20 cellular contexts compared by ENCODE assay signal in genomic region chr15:90933310-90933709, GRCh38. TPM values are rescaled to one million over a fixed set of nuclear protein-coding genes. Genes with fewer than 3 reads are reported as not detected.
DNase-seq lines count a peak whose midpoint lies in the region; ATAC-seq, FAIRE-seq and TF ChIP-seq lines count a peak whose summit lies in the region.
"Had no signal": no experiment of that assay in that cellular context is flagged by ENCODE, and none has a peak within 500 bp of the region (broad histone marks: within the 10 kb centered on the region; RNA-seq: fewer than 3 reads in every experiment).

No MANE protein-coding gene starts in this region.

- H3K4me1 Mint-ChIP-seq in activated CD8-positive, alpha-beta memory T cell treated with anti-CD3 and anti-CD28 coated beads, Interleukin-2, amount 10 ng/mL, durations not matched to agents 7 days and 5 days: peaks cover 61% of the 10 kb centered on the region
- peaks cover 12% of the 10 kb centered on the region for H3K4me1 Mint-ChIP-seq in astrocyte (ENCODE audit: low read depth, unreplicated experiment)

- H3K4me3 ChIP-seq in Loucy (ENCODE audit: low read length, poor library complexity, severe bottlenecking): no peak overlapping the region
- no peak overlapping the region for H3K4me3 ChIP-seq in astrocyte (ENCODE audit: insufficient read depth, low read depth, low read length)
- H3K4me3 ChIP-seq in neuronal stem cell (ENCODE audit: low read length in 2 of 2): no peak overlapping the region
- H3K4me3 ChIP-seq: pancreas had no signal

- no peaks in the 10 kb centered on the region for H3K9me3 Mint-ChIP-seq in activated CD8-positive, alpha-beta memory T cell treated with anti-CD3 and anti-CD28 coated beads, Interleukin-2, amount 10 ng/mL, durations not matched to agents 7 days and 5 days (ENCODE audit: low read depth)
- no peaks in the 10 kb centered on the region for H3K9me3 Mint-ChIP-seq in astrocyte (ENCODE audit: unreplicated experiment)
- H3K9me3 Mint-ChIP-seq: stimulated activated naive B cell treated with anti-CD40 and anti-IgM and Interleukin-4, amounts not matched to agents 10 μg/mL and 1 μg/mL and 100 μg/mL, for 72 hours had no signal

- CTCF ChIA-PET in activated CD8-positive, alpha-beta memory T cell treated with anti-CD3 and anti-CD28 coated beads, Interleukin-2, amount 10 ng/mL, durations not matched to agents 7 days and 5 days (lab: Charles Lee): interaction anchor here (0.9 to 8.6 kb wide), 32 partner anchors 10 to 834 kb away, joined by 3 to 181 read pairs (median 6); partner anchors contain the start of genes BLM, FES, MAN2A2 and RCCD1

- no peak overlapping the region for H2BK15ac ChIP-seq in neuronal stem cell (ENCODE audit: low read length)

- H3K36me3 Mint-ChIP-seq in activated CD8-positive, alpha-beta memory T cell treated with anti-CD3 and anti-CD28 coated beads, Interleukin-2, amount 10 ng/mL, durations not matched to agents 7 days and 5 days: peaks cover 21% of the 10 kb centered on the region
- H3K36me3 Mint-ChIP-seq in astrocyte (ENCODE audit: low read depth, unreplicated experiment): no peaks in the 10 kb centered on the region

- no peak for FAIRE-seq in astrocyte (lab: Jason Lieb, UNC)
- FAIRE-seq: G401.6, GM12892, pancreas, small intestine had no signal

- no peak overlapping the region for H2BK5ac ChIP-seq in neuronal stem cell (ENCODE audit: low read length)

- DNase-seq in activated CD8-positive, alpha-beta memory T cell treated with anti-CD3 and anti-CD28 coated beads, Interleukin-2, amount 10 ng/mL, durations not matched to agents 7 days and 5 days: no peak
- no peak for DNase-seq in activated CD8-positive, alpha-beta memory T cell treated with anti-CD3 and anti-CD28 coated beads, Interleukin-2, amount 50 U/mL, for 4 hours
- DNase-seq in astrocyte (ENCODE audit: low read depth): no peak
- DNase-seq in neuronal stem cell (ENCODE audit: low spot score): no peak
- no peak for DNase-seq in DMS79 (lab: John Stamatoyannopoulos, UW)
- no peak for DNase-seq in central memory CD4-positive, alpha-beta T cell
- DNase-seq in mucosa of gallbladder (ENCODE audit: low spot score): no peak
- DNase-seq: ACHN; activated CD4-positive, CD25-positive, alpha-beta regulatory T cell; activated T-cell treated with anti-CD3 and anti-CD28 coated beads, Interleukin-2, amount 50 U/mL, for 1 hour; H7; NCI-H2029 treated with DMSO at 0.1 percent for 48 hours; small intestine; stimulated activated naive B cell treated with anti-CD40 and anti-IgM and Interleukin-4, amounts not matched to agents 10 μg/mL and 1 μg/mL and 100 μg/mL, for 72 hours; upper lobe of left lung had no signal

- H3K36me3 ChIP-seq in Loucy (ENCODE audit: insufficient read depth, low read length) (no peaks in the 10 kb centered on the region), astrocyte (ENCODE audit: insufficient read depth, low read length) (peaks cover 7% of the 10 kb centered on the region), neuronal stem cell (replicated peaks in 1 of 2; ENCODE audit: control insufficient read depth in 2 of 2, insufficient read depth in 2 of 2, low read length in 2 of 2) (peaks cover under 1 to 19% of the 10 kb centered on the region in 2 donors)

- H3K9ac ChIP-seq in Loucy (ENCODE audit: low read depth, low read length, poor library complexity, severe bottlenecking) (peak overlapping the region; percentile 82), astrocyte (ENCODE audit: low read length) (no peak overlapping the region), neuronal stem cell (ENCODE audit: low read depth, low read length, poor library complexity) (no peak overlapping the region)

- WGBS in neuronal stem cell (ENCODE audit: extremely low coverage in 2 of 2, insufficient read length in 2 of 2, insufficient replicate concordance in 1 of 2), 2 donors: no CpG with 5 or more reads among the region's 1 CpG

- no peaks in the 10 kb centered on the region for H3K9me2 ChIP-seq in Loucy (replicated peaks; ENCODE audit: low read depth, low read length)

- no peak overlapping the region for H3K27ac ChIP-seq in astrocyte (ENCODE audit: low read depth, low read length)
- H3K27ac ChIP-seq in neuronal stem cell (replicated peaks; ENCODE audit: low read length): no peak overlapping the region

- H3K9me3 ChIP-seq in Loucy (ENCODE audit: insufficient read depth, low read depth, low read length): no peaks in the 10 kb centered on the region
- no peaks in the 10 kb centered on the region for H3K9me3 ChIP-seq in astrocyte (ENCODE audit: insufficient read depth, low read depth, low read length)
- H3K9me3 ChIP-seq in neuronal stem cell (replicated peaks in 1 of 2; ENCODE audit: control insufficient read depth in 2 of 2, insufficient read depth in 1 of 2, low read depth in 1 of 2, low read length in 2 of 2): no peaks in the 10 kb centered on the region
- H3K9me3 ChIP-seq: pancreas, upper lobe of left lung had no signal

- no peak overlapping the region for H3K4ac ChIP-seq in neuronal stem cell (ENCODE audit: low read length)

- H4K8ac ChIP-seq in neuronal stem cell (ENCODE audit: low read depth, low read length): no peak overlapping the region

- peaks cover 45% of the 10 kb centered on the region for H3K4me1 ChIP-seq in Loucy (ENCODE audit: insufficient read depth, low read length, poor library complexity, severe bottlenecking)
- peaks cover 35% of the 10 kb centered on the region for H3K4me1 ChIP-seq in astrocyte (ENCODE audit: insufficient read depth, low read length)
- H3K4me1 ChIP-seq in neuronal stem cell (ENCODE audit: control insufficient read depth in 2 of 2, insufficient read depth in 1 of 2, low read depth in 1 of 2, low read length in 2 of 2): peaks cover 14 to 15% of the 10 kb centered on the region in 2 donors

- H3K79me2 ChIP-seq in Loucy (ENCODE audit: insufficient read depth, low read length): peaks cover 44% of the 10 kb centered on the region
- peaks cover 22% of the 10 kb centered on the region for H3K79me2 ChIP-seq in astrocyte (ENCODE audit: insufficient read depth, low read length)

- no peak overlapping the region for H2BK120ac ChIP-seq in neuronal stem cell (ENCODE audit: low read depth, low read length)

- H3K79me1 ChIP-seq in neuronal stem cell (ENCODE audit: low read depth, low read length): no peaks in the 10 kb centered on the region

- ATAC-seq in activated CD8-positive, alpha-beta memory T cell treated with anti-CD3 and anti-CD28 coated beads, Interleukin-2, amount 10 ng/mL, durations not matched to agents 7 days and 5 days: no peak
- ATAC-seq: pancreas; SK-N-SH treated with all-trans-retinoic acid at 6 μM for 48 hours; stimulated activated naive B cell treated with anti-CD40 and anti-IgM and Interleukin-4, amounts not matched to agents 10 μg/mL and 1 μg/mL and 100 μg/mL, for 72 hours had no signal

- H3K4me2 ChIP-seq in Loucy (ENCODE audit: low read depth, low read length, poor library complexity, severe bottlenecking): no peak overlapping the region
- H3K4me2 ChIP-seq in astrocyte (ENCODE audit: low read length): no peak overlapping the region
- no peak overlapping the region for H3K4me2 ChIP-seq in neuronal stem cell (ENCODE audit: insufficient read depth, low read length, poor library complexity, severe bottlenecking)

- peak overlapping the region; percentile 100 for H3K27ac Mint-ChIP-seq in activated CD8-positive, alpha-beta memory T cell treated with anti-CD3 and anti-CD28 coated beads, Interleukin-2, amount 10 ng/mL, durations not matched to agents 7 days and 5 days
- peak overlapping the region; percentile 87 for H3K27ac Mint-ChIP-seq in astrocyte (ENCODE audit: unreplicated experiment)

- H2AFZ ChIP-seq in Loucy (ENCODE audit: low read length): no peak overlapping the region
- H2AFZ ChIP-seq in astrocyte (ENCODE audit: low read depth, low read length): no peak overlapping the region
- H2AFZ ChIP-seq in neuronal stem cell (ENCODE audit: low read length): peak overlapping the region; percentile 86

- no peak overlapping the region for H3K23ac ChIP-seq in neuronal stem cell (ENCODE audit: low read depth, low read length, poor library complexity)

- 0 out of 2 replicates have a peak, but pooled peaks cover 5% of the 10 kb centered on the region for H3F3A ChIP-seq in Loucy (ENCODE audit: low read depth)

- no peaks in the 10 kb centered on the region for H3K27me3 Mint-ChIP-seq in activated CD8-positive, alpha-beta memory T cell treated with anti-CD3 and anti-CD28 coated beads, Interleukin-2, amount 10 ng/mL, durations not matched to agents 7 days and 5 days
- H3K27me3 Mint-ChIP-seq in astrocyte (ENCODE audit: low read depth, unreplicated experiment): peaks cover 2% of the 10 kb centered on the region
- H3K27me3 Mint-ChIP-seq: stimulated activated naive B cell treated with anti-CD40 and anti-IgM and Interleukin-4, amounts not matched to agents 10 μg/mL and 1 μg/mL and 100 μg/mL, for 72 hours had no signal

- H3K4me3 Mint-ChIP-seq in activated CD8-positive, alpha-beta memory T cell treated with anti-CD3 and anti-CD28 coated beads, Interleukin-2, amount 10 ng/mL, durations not matched to agents 7 days and 5 days: no peak overlapping the region
- H3K4me3 Mint-ChIP-seq in astrocyte (ENCODE audit: unreplicated experiment): peak overlapping the region; percentile 66

- H3K18ac ChIP-seq in neuronal stem cell (ENCODE audit: low read length): no peak overlapping the region

- no peaks in the 10 kb centered on the region for H3K27me3 ChIP-seq in Loucy (ENCODE audit: insufficient read depth, low read length, poor library complexity, severe bottlenecking)
- H3K27me3 ChIP-seq in astrocyte (ENCODE audit: insufficient read depth, low read length): no peaks in the 10 kb centered on the region
- H3K27me3 ChIP-seq in neuronal stem cell (ENCODE audit: control insufficient read depth in 3 of 3, insufficient read depth in 3 of 3, low read depth in 1 of 3, low read length in 3 of 3): peaks cover 0 to 5% (median 4%) of the 10 kb centered on the region in 3 experiments
- H3K27me3 ChIP-seq: pancreas, upper lobe of left lung had no signal

- H2AK5ac ChIP-seq in neuronal stem cell (ENCODE audit: low read depth, low read length): no peak overlapping the region

- no peak overlapping the region for H4K91ac ChIP-seq in neuronal stem cell (ENCODE audit: low read depth, low read length, poor library complexity)

- H2BK12ac ChIP-seq in neuronal stem cell (ENCODE audit: low read length): no peak overlapping the region

- H4K20me1 ChIP-seq in Loucy (ENCODE audit: insufficient read depth, low read length, poor library complexity, severe bottlenecking) (peaks cover 18% of the 10 kb centered on the region), astrocyte (ENCODE audit: insufficient read depth, low read length) (peaks cover 11% of the 10 kb centered on the region)

- no peak overlapping the region for H3K14ac ChIP-seq in neuronal stem cell (ENCODE audit: low read length)

- TF ChIP-seq CTCF in Loucy (conservative IDR thresholded peaks at IDR 0.05; ENCODE audit: low read length) (no peak), astrocyte (IDR thresholded peaks at IDR 0.05; ENCODE audit: insufficient read depth, low read depth, low read length) (no peak)

RNA-seq across cellular contexts. Expression of gene HDDC3, which starts 1.0 kb away (rescaled TPM):
- 10 to 100 TPM; 33.2 to 39.3 TPM for total RNA-seq in activated CD8-positive, alpha-beta memory T cell treated with anti-CD3 and anti-CD28 coated beads, Interleukin-2, amount 10 ng/mL, durations not matched to agents 7 days and 5 days
- total RNA-seq in astrocyte (9.7 and 10.5 TPM in 2 replicates), mucosa of gallbladder (20.9 TPM)
- 17.1 TPM for polyA plus RNA-seq in neuronal stem cell (2013, experiment 1 of 2)
- polyA plus RNA-seq in neuronal stem cell (2013, experiment 2 of 2): 16.8 TPM

RNA-seq across cellular contexts. Expression of gene UNC45A, which starts 1.8 kb away (rescaled TPM):
- 10 to 100 TPM; 76.3 to 84.4 TPM for total RNA-seq in activated CD8-positive, alpha-beta memory T cell treated with anti-CD3 and anti-CD28 coated beads, Interleukin-2, amount 10 ng/mL, durations not matched to agents 7 days and 5 days
- 56.2 and 56.6 TPM in 2 replicates for total RNA-seq in astrocyte
- polyA plus RNA-seq in neuronal stem cell (2013, experiment 1 of 2): 29.4 TPM
- 28.4 TPM for polyA plus RNA-seq in neuronal stem cell (2013, experiment 2 of 2)
- total RNA-seq in mucosa of gallbladder: 117 TPM

RNA-seq across cellular contexts. Expression of gene RCCD1, which starts 21.4 kb away (rescaled TPM):
- total RNA-seq in activated CD8-positive, alpha-beta memory T cell treated with anti-CD3 and anti-CD28 coated beads, Interleukin-2, amount 10 ng/mL, durations not matched to agents 7 days and 5 days: 10 to 100 TPM; 35.4 to 50.1 TPM
- total RNA-seq in astrocyte (6.5 and 6.8 TPM in 2 replicates), mucosa of gallbladder (21.8 TPM)
- 15.6 TPM for polyA plus RNA-seq in neuronal stem cell (2013, experiment 1 of 2)
- 14.4 TPM for polyA plus RNA-seq in neuronal stem cell (2013, experiment 2 of 2)

RNA-seq across cellular contexts. Expression of gene MAN2A2, which starts 30.2 kb away (rescaled TPM):
- total RNA-seq in activated CD8-positive, alpha-beta memory T cell treated with anti-CD3 and anti-CD28 coated beads, Interleukin-2, amount 10 ng/mL, durations not matched to agents 7 days and 5 days: 100 to 1,000 TPM; 174 to 183 TPM
- total RNA-seq in astrocyte (18.5 and 21.3 TPM in 2 replicates), mucosa of gallbladder (95.4 TPM)
- 41.6 TPM for polyA plus RNA-seq in neuronal stem cell (2013, experiment 1 of 2)
- polyA plus RNA-seq in neuronal stem cell (2013, experiment 2 of 2): 37.8 TPM

RNA-seq across cellular contexts. Expression of gene FES, which starts 49.0 kb away (rescaled TPM):
- total RNA-seq in activated CD8-positive, alpha-beta memory T cell treated with anti-CD3 and anti-CD28 coated beads, Interleukin-2, amount 10 ng/mL, durations not matched to agents 7 days and 5 days: 10 to 100 TPM; 55.7 to 61.2 TPM
- 4.4 and 7.2 TPM in 2 replicates for total RNA-seq in astrocyte
- polyA plus RNA-seq in neuronal stem cell (2013, experiment 1 of 2): 2.6 TPM
- polyA plus RNA-seq in neuronal stem cell (2013, experiment 2 of 2): 2.3 TPM
- total RNA-seq in mucosa of gallbladder: 26.2 TPM
